8 cellular contexts compared by ENCODE assay signal in the genomic region with DNA sequence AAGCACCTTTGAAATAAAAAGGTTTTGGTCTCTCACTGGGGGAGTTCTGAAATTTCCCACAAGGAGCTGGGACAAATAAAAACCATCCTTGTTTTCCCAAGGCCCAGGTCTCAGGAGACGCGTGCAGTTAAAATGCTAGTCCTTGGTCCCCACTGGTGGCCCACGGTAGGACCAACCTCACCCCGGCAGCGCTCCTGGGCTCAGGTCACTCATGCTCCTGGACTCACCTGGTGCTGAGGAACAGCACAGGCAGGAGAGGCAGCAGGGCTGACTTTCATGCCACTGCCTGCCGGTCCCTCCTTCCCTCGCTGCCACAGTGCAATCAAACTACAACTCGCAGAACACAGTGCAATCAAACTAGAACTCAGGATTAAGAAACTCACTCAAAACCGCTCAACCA.
"Had no signal": no experiment of that assay in that cellular context is flagged by ENCODE, and none has a peak within 500 bp of the region (broad histone marks: within the 10 kb centered on the region; RNA-seq: fewer than 3 reads in every experiment).

No MANE protein-coding gene starts in this region.

- H2AFZ ChIP-seq: GM23248 had no signal

- H3K4me3 ChIP-seq: GM23248, K562 had no signal

- H3K27ac ChIP-seq: GM23248 had no signal

- H3K4me3 Mint-ChIP-seq: H9 had no signal

- DNase-seq: GM23248, H9, HCEC 1CT, IMR-90 had no signal

- H3K27ac Mint-ChIP-seq: H9 had no signal

- ATAC-seq: K562 had no signal

- FAIRE-seq: H1, H54, HTR-8/SVneo, K562 had no signal

- H3K9me3 Mint-ChIP-seq: H9 had no signal
